Comparison of ENCODE assay signal across 10 cellular contexts in genomic region chr6:158708239-158708638, GRCh38. TPM values are rescaled to one million over a fixed set of nuclear protein-coding genes. Genes with fewer than 3 reads are reported as not detected.
A peak's percentile ranks its signal among the peaks of the same experiment; 100 is the strongest.
DNase-seq lines count a peak whose midpoint lies in the region; ATAC-seq and TF ChIP-seq lines count a peak whose summit lies in the region.
"Had no signal": no experiment of that assay in that cellular context is flagged by ENCODE, and none has a peak within 500 bp of the region (broad histone marks: within the 10 kb centered on the region; RNA-seq: fewer than 3 reads in every experiment).

No MANE protein-coding gene starts in this region.

- 70 to 84% methylated on average over 14 of the region's 14 CpGs for WGBS in lung, 2 donors

- no peaks in the 10 kb centered on the region for H3K36me3 ChIP-seq in lung (ENCODE audit: control insufficient read depth in 2 of 2, insufficient read depth in 2 of 2, low read length in 2 of 2)
- H3K36me3 ChIP-seq in thoracic aorta: no peaks in the 10 kb centered on the region

- no peak for TF ChIP-seq CTCF in lung (IDR thresholded peaks at IDR 0.05; ENCODE audit: control extremely low read depth, extremely low read depth)
- TF ChIP-seq CTCF in thoracic aorta (IDR thresholded peaks at IDR 0.05): no peak

- no peak overlapping the region for H3K4me3 ChIP-seq in lung
- H3K4me3 ChIP-seq in thoracic aorta: peak overlapping the region; percentile 68

- no peak for ATAC-seq in lung (ENCODE audit: insufficient read depth, low FRiP score)
- ATAC-seq in thoracic aorta (ENCODE audit: insufficient number of reproducible peaks, low FRiP score, low read depth): peak; percentile 31
- no peak for ATAC-seq in left lobe of liver
- no peak for ATAC-seq in GM21526 (IDR thresholded peaks at IDR 0.05; ENCODE audit: low FRiP score, unreplicated experiment)
- ATAC-seq: naive thymus-derived CD8-positive, alpha-beta T cell had no signal

- DNase-seq in MV-4-11 (lab: John Stamatoyannopoulos, UW) (peak; percentile 27), dermis blood vessel endothelial cell (peak; percentile 26), lung (ENCODE audit: low spot score) (no peak), thoracic aorta (ENCODE audit: low spot score) (no peak), NCI-H1105 (lab: John Stamatoyannopoulos, UW) (no peak), left lobe of liver (ENCODE audit: low spot score) (no peak)
- DNase-seq in stimulated activated naive CD4-positive, alpha-beta T cell treated with Interleukin-2 at 50 U/mL for 16 hours (lab: John Stamatoyannopoulos, UW): no peak
- DNase-seq: naive thymus-derived CD8-positive, alpha-beta T cell; NCI-H187 treated with DMSO at 0.1 percent for 48 hours had no signal

- H3K27me3 ChIP-seq in lung (ENCODE audit: control insufficient read depth, insufficient read depth): no peaks in the 10 kb centered on the region
- no peaks in the 10 kb centered on the region for H3K27me3 ChIP-seq in thoracic aorta (replicated peaks; ENCODE audit: insufficient read depth)

- H3K9me3 ChIP-seq in lung (ENCODE audit: control insufficient read depth in 2 of 2, insufficient read depth in 1 of 2, low read length in 1 of 2): no peaks in the 10 kb centered on the region
- no peaks in the 10 kb centered on the region for H3K9me3 ChIP-seq in thoracic aorta

- H3K4me1 ChIP-seq in lung (ENCODE audit: control insufficient read depth in 2 of 2, insufficient read depth in 2 of 2, low read length in 2 of 2) (peaks cover 0 to 12% of the 10 kb centered on the region in 2 donors), thoracic aorta (ENCODE audit: control insufficient read depth in 1 of 2, low read depth in 2 of 2) (peaks cover 22 to 49% of the 10 kb centered on the region in 2 donors)

- H3K27ac ChIP-seq in lung (ENCODE audit: low read depth in 1 of 2, low read length in 1 of 2) (peak overlapping the region; percentile 76 to 85), thoracic aorta (peak overlapping the region; percentile 82 to 88)

RNA-seq across cellular contexts. Expression of gene SYTL3, which starts 58.4 kb away (rescaled TPM):
- 0.70 and 0.85 TPM in 2 replicates for total RNA-seq in dermis blood vessel endothelial cell
- total RNA-seq in lung: 10 to 100 TPM; 14.8 to 20.0 TPM
- 10 to 100 TPM in 1 of 2 donors, 1 to 10 TPM in 1; 6.5 to 16.4 TPM for polyA plus RNA-seq in lung
- total RNA-seq in thoracic aorta: 1 to 10 TPM; 7.1 to 9.6 TPM
- 0.43 TPM for total RNA-seq in left lobe of liver

Comparison
In these comparisons a context has a peak if more than half of its experiments do, and no peak if none do; other contexts are left out.
1. DNase-seq: peak in MV-4-11 (single experiment) and dermis blood vessel endothelial cell (single experiment); none in lung (single experiment), thoracic aorta (single experiment), NCI-H1105 (single experiment), stimulated activated naive CD4-positive, alpha-beta T cell treated with Interleukin-2 at 50 U/mL for 16 hours (single experiment) and left lobe of liver (single experiment).